In the genomic region with DNA sequence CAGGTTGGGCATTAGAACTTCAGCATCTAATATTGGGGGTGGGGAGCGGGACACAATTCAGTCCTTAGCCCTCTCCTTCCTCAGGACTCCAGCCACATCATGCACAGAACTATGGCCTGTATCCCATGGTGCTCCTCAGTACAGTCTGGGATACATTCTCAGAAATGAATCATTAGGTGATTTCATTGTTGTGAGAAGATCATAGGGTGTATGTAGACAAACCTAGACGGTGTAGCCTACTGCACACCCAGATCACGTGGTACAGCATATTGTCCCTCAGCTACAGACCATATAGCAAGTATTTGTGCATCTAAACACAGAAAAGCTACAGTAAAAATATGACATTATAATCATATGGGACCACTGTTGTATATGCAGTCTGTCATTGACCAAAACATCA, we compare ENCODE assay signal across 17 cellular contexts. TPM values are rescaled to one million over a fixed set of nuclear protein-coding genes. Genes with fewer than 3 reads are reported as not detected.
A peak's percentile ranks its signal among the peaks of the same experiment; 100 is the strongest.
DNase-seq lines count a peak whose midpoint lies in the region; ATAC-seq, FAIRE-seq and TF ChIP-seq lines count a peak whose summit lies in the region.
"Had no signal": no experiment of that assay in that cellular context is flagged by ENCODE, and none has a peak within 500 bp of the region (broad histone marks: within the 10 kb centered on the region; RNA-seq: fewer than 3 reads in every experiment).

No MANE protein-coding gene starts in this region.

- H3F3A ChIP-seq in GM23248 (ENCODE audit: insufficient read depth): no peaks in the 10 kb centered on the region

- no peak overlapping the region for H2AFZ ChIP-seq in GM23248

- no peak for TF ChIP-seq POLR2A in A549 (IDR thresholded peaks at IDR 0.05; ENCODE audit: low read length)

- H3K36me3 ChIP-seq in GM23248 (ENCODE audit: low read depth) (no peaks in the 10 kb centered on the region), RWPE2 (ENCODE audit: low read depth) (no peaks in the 10 kb centered on the region)
- H3K36me3 ChIP-seq: BE2C had no signal

- H3K9me3 ChIP-seq in A549: no peaks in the 10 kb centered on the region
- no peaks in the 10 kb centered on the region for H3K9me3 ChIP-seq in GM23248 (ENCODE audit: low read depth)
- H3K9me3 ChIP-seq in RWPE2 (ENCODE audit: severe bottlenecking): no peaks in the 10 kb centered on the region
- H3K9me3 ChIP-seq: BE2C had no signal

- no peaks in the 10 kb centered on the region for H4K20me1 ChIP-seq in GM23248 (ENCODE audit: insufficient read depth)

- no peaks in the 10 kb centered on the region for H3K79me2 ChIP-seq in GM23248 (ENCODE audit: insufficient read depth)

- H3K4me3 ChIP-seq in A549 (no peak overlapping the region), GM23248 (no peak overlapping the region), RWPE2 (ENCODE audit: severe bottlenecking) (no peak overlapping the region)

- H3K9ac ChIP-seq in GM23248: no peak overlapping the region

- H3K4me2 ChIP-seq in A549: no peak overlapping the region
- H3K4me2 ChIP-seq in GM23248 (ENCODE audit: unreplicated experiment): no peak overlapping the region

- 30% methylated on average over 3 of the region's 3 CpGs for WGBS in A549 (ENCODE audit: missing lambda C conversion rate)
- WGBS in GM23248 (ENCODE audit: low coverage in 1 of 2, low lambda C conversion rate in 2 of 2, missing lambda C conversion rate in 2 of 2), 2 experiments: 57 to 77% methylated on average over 3 of the region's 3 CpGs

- ATAC-seq in A549 (peak; percentile 67 to 72; a peak in 5 of 6 replicates), RWPE2 (ENCODE audit: low read depth) (peak; percentile 56; the same call in 1 of the 3 replicates), foreskin keratinocyte (peak; percentile 79), HG03571 (IDR thresholded peaks at IDR 0.05; ENCODE audit: unreplicated experiment) (no peak), GM18870 (IDR thresholded peaks at IDR 0.05; ENCODE audit: unreplicated experiment) (no peak)
- ATAC-seq: CD8-positive, alpha-beta T cell; HCT116 had no signal

- CTCF ChIA-PET in A549 (lab: Yijun Ruan, JAX): interaction anchor here (0.8 to 1.9 kb wide), 4 partner anchors 11 to 164 kb away, joined by 3 to 9 read pairs (median 5); a partner anchor contains a TSS

- H3K4me1 ChIP-seq in A549 (no peaks in the 10 kb centered on the region), GM23248 (ENCODE audit: insufficient read depth) (no peaks in the 10 kb centered on the region), RWPE2 (ENCODE audit: insufficient read depth, poor library complexity, severe bottlenecking) (no peaks in the 10 kb centered on the region), foreskin keratinocyte (no peaks in the 10 kb centered on the region)
- H3K4me1 ChIP-seq: BE2C had no signal

- no peak for TF ChIP-seq RAD21 in A549 (conservative IDR thresholded peaks at IDR 0.05 in 1 of 2, IDR thresholded peaks at IDR 0.05 in 1 of 2)

- POLR2A ChIA-PET in A549 (lab: Yijun Ruan, JAX): no interaction called here

- peaks cover 5% of the 10 kb centered on the region for H3K27me3 ChIP-seq in GM23248 (replicated peaks; ENCODE audit: insufficient read depth)
- no peaks in the 10 kb centered on the region for H3K27me3 ChIP-seq in RWPE2 (ENCODE audit: insufficient read depth, poor library complexity, severe bottlenecking)
- H3K27me3 ChIP-seq in foreskin keratinocyte: no peaks in the 10 kb centered on the region
- H3K27me3 ChIP-seq: BE2C had no signal

- no peaks in the 10 kb centered on the region for H3K9me2 ChIP-seq in GM23248 (ENCODE audit: insufficient read depth)

- in situ Hi-C loops in GM23248 (cut with MboI): no loop called here

- DNase-seq in A549 (ENCODE audit: low read depth in 1 of 2, low spot score in 1 of 2) (no peak), GM23248 (peak; percentile 8), RWPE2 (ENCODE audit: low spot score) (no peak), foreskin keratinocyte (peak in 1 of 2 donors; percentile 65), NCI-H226 (no peak)
- DNase-seq: BE2C; CD8-positive, alpha-beta T cell; COR-L47; DMS153; DND-41; GF-D8 had no signal

- no peak for FAIRE-seq in A549 (lab: Jason Lieb, UNC)
- FAIRE-seq: A204.1, D721Med had no signal

- no peak overlapping the region for H3K27ac ChIP-seq in A549
- H3K27ac ChIP-seq in GM23248: no peak overlapping the region
- no peak overlapping the region for H3K27ac ChIP-seq in RWPE2 (ENCODE audit: poor library complexity, severe bottlenecking)
- H3K27ac ChIP-seq in foreskin keratinocyte: no peak overlapping the region
- H3K27ac ChIP-seq: C4-2B had no signal

- TF ChIP-seq CTCF in A549 (IDR thresholded peaks at IDR 0.05): no peak
- no peak for TF ChIP-seq CTCF in RWPE2 (IDR thresholded peaks at IDR 0.05; ENCODE audit: poor library complexity, severe bottlenecking)
- TF ChIP-seq CTCF in foreskin keratinocyte (conservative IDR thresholded peaks at IDR 0.05): no peak

- no peak for TF ChIP-seq EP300 in A549 (IDR thresholded peaks at IDR 0.05)

TF ChIP-seq in A549, 52 proteins besides CTCF, POLR2A, EP300 and RAD21:
- TF ChIP-seq ZNF302 (CRISPR knock-in tag; IDR thresholded peaks at IDR 0.05) (no peak), HDAC2 (IDR thresholded peaks at IDR 0.05) (no peak), CHD2 (IDR thresholded peaks at IDR 0.05; ENCODE audit: low read length, partially characterized antibody) (no peak)
- TF ChIP-seq, protein P1, sequence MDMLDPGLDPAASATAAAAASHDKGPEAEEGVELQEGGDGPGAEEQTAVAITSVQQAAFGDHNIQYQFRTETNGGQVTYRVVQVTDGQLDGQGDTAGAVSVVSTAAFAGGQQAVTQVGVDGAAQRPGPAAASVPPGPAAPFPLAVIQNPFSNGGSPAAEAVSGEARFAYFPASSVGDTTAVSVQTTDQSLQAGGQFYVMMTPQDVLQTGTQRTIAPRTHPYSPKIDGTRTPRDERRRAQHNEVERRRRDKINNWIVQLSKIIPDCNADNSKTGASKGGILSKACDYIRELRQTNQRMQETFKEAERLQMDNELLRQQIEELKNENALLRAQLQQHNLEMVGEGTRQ (IDR thresholded peaks at IDR 0.05): peak; percentile 50

RNA-seq across cellular contexts. Expression of a gene that starts 23.2 kb away (rescaled TPM):
- polyA plus RNA-seq in A549 (2011; rRNA removed): 113 and 118 TPM in 2 replicates
- polyA plus RNA-seq in A549 (2012; cell fraction: cytosol; rRNA removed): 471 and 473 TPM in 2 replicates
- 569 and 687 TPM in 2 replicates for polyA plus RNA-seq in A549 (2012; cell fraction: nucleus; rRNA removed)
- polyA plus RNA-seq in A549 (2017; fragmentation: RNase III; extraction: RNeasy Plus Mini Kit Qiagen cat#74134 plus additional on column Dnase treatment): 149 to 178 TPM (median 159 TPM) in 3 replicates
- polyA minus RNA-seq in A549 (2011; rRNA and poly(A)+ RNA removed): 143 and 144 TPM in 2 replicates
- 109 and 110 TPM in 2 replicates for total RNA-seq in GM23248 (2014; rRNA removed; shearing (Covaris generic))
- 79.1 and 90.4 TPM in 2 replicates for polyA plus RNA-seq in GM23248 (2016; fragmentation: Nextera tagmentation; extraction: Ambion mirVana)
- 107 and 120 TPM in 2 replicates for total RNA-seq in foreskin keratinocyte
- 135 and 142 TPM in 2 replicates for polyA plus RNA-seq in foreskin keratinocyte

RNA-seq across cellular contexts. Expression of a gene that starts 36.3 kb away (rescaled TPM):
- polyA plus RNA-seq in A549 (2011; rRNA removed) (20.4 and 23.7 TPM in 2 replicates), A549 (2017; fragmentation: RNase III; extraction: RNeasy Plus Mini Kit Qiagen cat#74134 plus additional on column Dnase treatment) (19.6 to 23.1 TPM (median 20.5 TPM) in 3 replicates), GM23248 (2016; fragmentation: Nextera tagmentation; extraction: Ambion mirVana) (19.1 and 19.2 TPM in 2 replicates), foreskin keratinocyte (14.4 and 14.6 TPM in 2 replicates)
- polyA plus RNA-seq in A549 (2012; cell fraction: cytosol; rRNA removed): 25.9 and 31.9 TPM in 2 replicates
- polyA plus RNA-seq in A549 (2012; cell fraction: nucleus; rRNA removed): 106 and 111 TPM in 2 replicates
- 38.5 and 41.2 TPM in 2 replicates for polyA minus RNA-seq in A549 (2011; rRNA and poly(A)+ RNA removed)
- total RNA-seq in GM23248 (2014; rRNA removed; shearing (Covaris generic)): 17.5 and 24.3 TPM in 2 replicates
- total RNA-seq in foreskin keratinocyte: 16.3 and 18.8 TPM in 2 replicates

Comparison
In these comparisons a context has a peak if more than half of its experiments do, and no peak if none do; other contexts are left out.
1. ATAC-seq: peak in A549 (2 of 2), RWPE2 (single experiment) and foreskin keratinocyte (single experiment); none in HG03571 (single experiment) and GM18870 (single experiment).